In genomic region chr12:14803830-14804160, GRCh38 we compare ENCODE assay signal across 9 cellular contexts. TPM values are rescaled to one million over a fixed set of nuclear protein-coding genes. Genes with fewer than 3 reads are reported as not detected.
DNase-seq lines count a peak whose midpoint lies in the region; ATAC-seq and TF ChIP-seq lines count a peak whose summit lies in the region.
"Had no signal": no experiment of that assay in that cellular context is flagged by ENCODE, and none has a peak within 500 bp of the region (broad histone marks: within the 10 kb centered on the region; RNA-seq: fewer than 3 reads in every experiment).

No MANE protein-coding gene starts in this region.

- H3K9me3 Mint-ChIP-seq in stimulated activated memory B cell treated with anti-CD40 and anti-IgM and Interleukin-4, amounts not matched to agents 10 μg/mL and 1 μg/mL and 100 μg/mL, for 72 hours: no peaks in the 10 kb centered on the region

- peaks cover 12% of the 10 kb centered on the region for H3K4me1 Mint-ChIP-seq in stimulated activated memory B cell treated with anti-CD40 and anti-IgM and Interleukin-4, amounts not matched to agents 10 μg/mL and 1 μg/mL and 100 μg/mL, for 72 hours

- peak overlapping the region; percentile 97 for H3K9ac ChIP-seq in skeletal muscle satellite cell (ENCODE audit: low read depth, low read length)

- no peak for TF ChIP-seq CTCF in fibroblast of the aortic adventitia (IDR thresholded peaks at IDR 0.05; ENCODE audit: insufficient read depth, low read length)

- H3K9me3 ChIP-seq in skeletal muscle satellite cell (replicated peaks; ENCODE audit: low read length): no peaks in the 10 kb centered on the region

- no peak overlapping the region for H3K27ac Mint-ChIP-seq in stimulated activated memory B cell treated with anti-CD40 and anti-IgM and Interleukin-4, amounts not matched to agents 10 μg/mL and 1 μg/mL and 100 μg/mL, for 72 hours

- H3K36me3 ChIP-seq in skeletal muscle satellite cell (ENCODE audit: insufficient read depth, low read length): peaks cover 10% of the 10 kb centered on the region

- ATAC-seq in GM18505 (IDR thresholded peaks at IDR 0.05; ENCODE audit: unreplicated experiment) (peak; percentile 12), HG02623 (IDR thresholded peaks at IDR 0.05; ENCODE audit: unreplicated experiment) (peak; percentile 10)
- no peak for ATAC-seq in stimulated activated memory B cell treated with anti-CD40 and anti-IgM and Interleukin-4, amounts not matched to agents 10 μg/mL and 1 μg/mL and 100 μg/mL, for 72 hours

- no peaks in the 10 kb centered on the region for H3K27me3 ChIP-seq in skeletal muscle satellite cell (ENCODE audit: control insufficient read depth, insufficient read depth, low read length)

- H3K4me2 ChIP-seq in skeletal muscle satellite cell (ENCODE audit: low read length): peak overlapping the region; percentile 81

- H3K36me3 Mint-ChIP-seq in stimulated activated memory B cell treated with anti-CD40 and anti-IgM and Interleukin-4, amounts not matched to agents 10 μg/mL and 1 μg/mL and 100 μg/mL, for 72 hours: peaks cover 13% of the 10 kb centered on the region

- H3K4me1 ChIP-seq in skeletal muscle satellite cell (ENCODE audit: control insufficient read depth, insufficient read depth, low read length): peaks cover 16% of the 10 kb centered on the region

- peak; percentile 91 for DNase-seq in NCI-H82 treated with DMSO at 0.1 percent for 48 hours (lab: John Stamatoyannopoulos, UW; ENCODE audit: unreplicated experiment)
- no peak for DNase-seq in fibroblast of the aortic adventitia (ENCODE audit: low read depth)
- no peak for DNase-seq in NCI-H226
- DNase-seq in NCI-H2171 treated with DMSO at 0.1 percent for 48 hours (lab: John Stamatoyannopoulos, UW): no peak

- no peak for TF ChIP-seq POLR2A in GM18505 (IDR thresholded peaks at IDR 0.05; ENCODE audit: borderline replicate concordance, extremely low read depth, insufficient read depth, insufficient read length)

- H3K4me3 ChIP-seq in fibroblast of the aortic adventitia (ENCODE audit: low read depth, low read length) (peak overlapping the region; percentile 81), skeletal muscle satellite cell (ENCODE audit: low read length) (peak overlapping the region; percentile 85)

- no peaks in the 10 kb centered on the region for H3K27me3 Mint-ChIP-seq in stimulated activated memory B cell treated with anti-CD40 and anti-IgM and Interleukin-4, amounts not matched to agents 10 μg/mL and 1 μg/mL and 100 μg/mL, for 72 hours

- H3K4me3 Mint-ChIP-seq in stimulated activated memory B cell treated with anti-CD40 and anti-IgM and Interleukin-4, amounts not matched to agents 10 μg/mL and 1 μg/mL and 100 μg/mL, for 72 hours: no peak overlapping the region

RNA-seq across cellular contexts. Expression of gene C12orf60, which starts 0.3 kb away (rescaled TPM):
- total RNA-seq in fibroblast of the aortic adventitia (ENCODE audit: low replicate concordance): 0.65 and 0.99 TPM in 2 replicates
- total RNA-seq in skeletal muscle satellite cell (2012; rRNA removed): 1.5 and 4.4 TPM in 2 replicates

RNA-seq across cellular contexts. Expression of gene WBP11, which starts 0.5 kb away (rescaled TPM):
- total RNA-seq in fibroblast of the aortic adventitia (ENCODE audit: low replicate concordance): 6.3 and 15.9 TPM in 2 replicates
- 15.2 and 18.3 TPM in 2 replicates for total RNA-seq in skeletal muscle satellite cell (2012; rRNA removed)

RNA-seq across cellular contexts. Expression of gene SMCO3, which starts 10.2 kb away (rescaled TPM):
- total RNA-seq in fibroblast of the aortic adventitia (ENCODE audit: low replicate concordance): 0.09 TPM in 1 of 2 replicates, not detected in the other
- total RNA-seq in skeletal muscle satellite cell (2012; rRNA removed): under 0.01 and 0.25 TPM in 2 replicates
- total RNA-seq: T-helper 1 cell treated with Interleukin-12 subunit alpha and Interleukin-12 subunit beta and Interleukin-4 antibody, amounts not matched to agents 30 ng/mL and 1 ng/mL, for 36 hours had no signal

RNA-seq across cellular contexts. Expression of gene ART4, which starts 39.5 kb away (rescaled TPM):
- total RNA-seq in fibroblast of the aortic adventitia (ENCODE audit: low replicate concordance): 0.36 TPM in 1 of 2 replicates, not detected in the other
- not detected in 2 replicates for total RNA-seq in skeletal muscle satellite cell (2012; rRNA removed)
- total RNA-seq: T-helper 1 cell treated with Interleukin-12 subunit alpha and Interleukin-12 subunit beta and Interleukin-4 antibody, amounts not matched to agents 30 ng/mL and 1 ng/mL, for 36 hours had no signal
